ENCODE assay signal across 14 cellular contexts in the genomic region with DNA sequence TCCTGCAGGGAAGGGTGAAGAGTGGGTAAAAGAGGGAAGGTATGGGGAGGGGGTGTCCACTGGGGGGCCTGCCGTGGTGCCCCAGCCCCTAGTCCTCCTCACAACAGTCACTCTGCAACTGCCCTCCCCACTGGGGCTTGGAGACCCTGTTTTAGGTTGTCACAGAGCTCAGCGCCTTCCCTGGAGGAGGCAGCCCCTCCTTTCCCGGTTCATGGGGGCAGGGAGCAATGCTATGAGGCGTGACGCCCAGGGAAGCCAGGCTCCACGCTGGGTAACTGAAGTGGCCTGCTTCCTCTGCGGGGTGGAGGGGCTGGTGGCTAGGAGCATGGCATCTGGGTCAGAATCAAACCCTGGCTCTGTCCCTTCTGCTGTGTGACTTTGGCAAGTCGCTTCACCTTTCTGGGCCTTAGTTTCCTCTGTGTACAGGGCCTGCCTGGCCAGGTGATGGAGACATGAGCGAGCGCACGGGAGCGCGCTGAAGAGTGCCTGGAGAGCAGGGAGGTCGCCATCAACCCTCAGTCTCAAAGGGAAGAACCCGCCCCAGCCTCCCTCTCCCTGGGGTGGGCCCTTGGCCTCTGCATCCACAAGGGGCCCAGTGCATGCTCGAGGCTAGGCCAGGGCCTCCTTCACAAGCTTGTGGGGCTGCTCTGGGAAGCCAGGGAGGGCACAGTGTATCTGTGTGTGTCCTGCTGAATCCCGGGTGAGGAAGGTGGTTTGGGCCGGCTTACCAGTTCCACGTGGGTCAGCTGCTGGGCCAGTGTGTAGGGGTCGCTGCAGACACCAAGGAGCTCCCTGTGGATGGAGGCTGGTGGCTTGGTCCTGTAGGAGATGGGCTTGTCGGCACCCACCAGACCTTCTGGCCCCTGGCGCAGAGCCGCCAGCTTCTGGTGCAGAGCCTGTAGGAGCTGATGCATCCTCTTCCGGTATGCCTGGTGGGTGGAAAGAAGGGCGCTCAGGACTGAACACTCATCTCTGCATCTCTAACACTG. TPM values are rescaled to one million over a fixed set of nuclear protein-coding genes. Genes with fewer than 3 reads are reported as not detected.
DNase-seq lines count a peak whose midpoint lies in the region; ATAC-seq, FAIRE-seq and TF ChIP-seq lines count a peak whose summit lies in the region.
"Had no signal": no experiment of that assay in that cellular context is flagged by ENCODE, and none has a peak within 500 bp of the region (broad histone marks: within the 10 kb centered on the region; RNA-seq: fewer than 3 reads in every experiment).

No MANE protein-coding gene starts in this region.

- H4K8ac ChIP-seq in mesendoderm (ENCODE audit: low read depth, low read length) = no peak overlapping the region

- H3K4me1 ChIP-seq in kidney (ENCODE audit: control insufficient read depth in 1 of 2, insufficient read depth in 1 of 2, low read depth in 1 of 2, low read length in 2 of 2) (peaks cover 0 to 3% of the 10 kb centered on the region in 2 donors), spleen (peaks cover 0 to 7% (median 5%) of the 10 kb centered on the region in 6 donors), mesendoderm (ENCODE audit: control insufficient read depth, low read depth, low read length) (no peaks in the 10 kb centered on the region)

- H4K5ac ChIP-seq in mesendoderm (ENCODE audit: low read length) = no peak overlapping the region

- H3K23ac ChIP-seq in mesendoderm (ENCODE audit: low read length) = no peak overlapping the region

- intact Hi-C loops in kidney (cut with DNase I) (no loop called here), spleen (cut with DNase I; ENCODE audit: low total_unique reads) (loop anchor here (5.0 kb wide), 1 partner anchor 79 kb away; a partner anchor contains a TSS)

- no peaks in the 10 kb centered on the region for H3K79me1 ChIP-seq in mesendoderm (ENCODE audit: low read length)

- no peak overlapping the region for H3K27ac ChIP-seq in kidney (ENCODE audit: low read depth in 2 of 2, low read length in 2 of 2)
- H3K27ac ChIP-seq in spleen = no peak overlapping the region
- no peak overlapping the region for H3K27ac ChIP-seq in mesendoderm (ENCODE audit: low read depth, low read length)
- H3K27ac ChIP-seq: 22Rv1, esophagus squamous epithelium, GM23248, right lobe of liver had no signal

- no peak overlapping the region for H2AK5ac ChIP-seq in mesendoderm (ENCODE audit: low read length)

- TF ChIP-seq POLR2A in spleen (IDR thresholded peaks at IDR 0.05) = no peak

- no peak overlapping the region for H2BK120ac ChIP-seq in mesendoderm (ENCODE audit: low read depth, low read length)

- H3K4ac ChIP-seq in mesendoderm (ENCODE audit: low read depth, low read length) = no peak overlapping the region

- no peak overlapping the region for H3K56ac ChIP-seq in mesendoderm (ENCODE audit: low read length)

- H3K4me3 ChIP-seq in kidney (ENCODE audit: low read length in 2 of 2) (no peak overlapping the region), spleen (no peak overlapping the region), mesendoderm (ENCODE audit: low read length) (no peak overlapping the region)
- H3K4me3 ChIP-seq: esophagus squamous epithelium, GM23248, right lobe of liver had no signal

- H3K27me3 ChIP-seq in spleen (replicated peaks in 1 of 7) (peaks cover 0 to 30% (median 8%) of the 10 kb centered on the region in 7 donors), mesendoderm (ENCODE audit: insufficient read depth, low read length, poor library complexity) (no peaks in the 10 kb centered on the region)
- H3K27me3 ChIP-seq: right lobe of liver had no signal

- no peaks in the 10 kb centered on the region for H3K9me3 ChIP-seq in kidney (ENCODE audit: control insufficient read depth in 1 of 2, low read length in 2 of 2)
- no peaks in the 10 kb centered on the region for H3K9me3 ChIP-seq in spleen
- H3K9me3 ChIP-seq: esophagus squamous epithelium, right lobe of liver had no signal

- FAIRE-seq in kidney (lab: Jason Lieb, UNC) = no peak

- no peak for TF ChIP-seq CTCF in kidney (IDR thresholded peaks at IDR 0.05; ENCODE audit: borderline replicate concordance, extremely low read depth, insufficient read depth)
- TF ChIP-seq CTCF in spleen (IDR thresholded peaks at IDR 0.05 in 8 of 11, conservative IDR thresholded peaks at IDR 0.05 in 3 of 11) = no peak

- H3K9ac ChIP-seq in kidney (ENCODE audit: low read length in 2 of 2) (no peak overlapping the region), mesendoderm (ENCODE audit: low read length) (no peak overlapping the region)
- H3K9ac ChIP-seq: GM23248 had no signal

- DNase-seq in DMS79 (lab: John Stamatoyannopoulos, UW) (peak; percentile 21), DMS79 treated with DMSO at 0.1 percent for 48 hours (lab: John Stamatoyannopoulos, UW) (no peak), HuH-7.5 (ENCODE audit: low spot score) (peak; percentile 7), kidney (peak; percentile 65), spleen (peak; percentile 63), NCI-H1092 (lab: John Stamatoyannopoulos, UW) (no peak), mesendoderm (no peak)
- DNase-seq: EL, esophagus squamous epithelium, NCI-H1694 had no signal

- H3K79me2 ChIP-seq in mesendoderm (ENCODE audit: control insufficient read depth, insufficient read depth, low read length) = no peaks in the 10 kb centered on the region

- no peak overlapping the region for H2BK5ac ChIP-seq in mesendoderm (ENCODE audit: low read length)

- H3K18ac ChIP-seq in mesendoderm (ENCODE audit: low read length) = no peak overlapping the region

- H2BK15ac ChIP-seq in mesendoderm (replicated peaks; ENCODE audit: low read depth) = no peak overlapping the region

- H3K36me3 ChIP-seq in kidney (ENCODE audit: control insufficient read depth in 1 of 2, insufficient read depth in 2 of 2, low read length in 2 of 2) (no peaks in the 10 kb centered on the region), spleen (no peaks in the 10 kb centered on the region), mesendoderm (ENCODE audit: control insufficient read depth, insufficient read depth, low read length) (no peaks in the 10 kb centered on the region)
- H3K36me3 ChIP-seq: esophagus squamous epithelium, right lobe of liver had no signal

- 83 to 90% (median 86%) methylated on average over 18 to 25 of the region's 25 CpGs for WGBS in spleen, 5 donors
- no CpG with 5 or more reads among the region's 25 CpGs for WGBS in mesendoderm (ENCODE audit: extremely low coverage, insufficient coverage, low lambda C conversion rate)

- ATAC-seq in HG03135 (IDR thresholded peaks at IDR 0.05; ENCODE audit: unreplicated experiment) = no peak

- no peak overlapping the region for H3K4me2 ChIP-seq in mesendoderm (ENCODE audit: low read length)

RNA-seq across cellular contexts. Expression of a gene that starts 56.4 kb away (rescaled TPM):
- total RNA-seq in kidney (73.9 TPM), spleen (100 to 1,000 TPM in 1 of 7 donors, 10 to 100 TPM in 6; 64.5 to 119 (median 84.1) TPM)
- polyA plus RNA-seq in kidney (ENCODE audit: insufficient read depth, low read depth, low replicate concordance) (88.1 TPM), spleen (10 to 100 TPM; 44.1 to 57.0 (median 45.4) TPM)
- polyA plus RNA-seq in mesendoderm (2013, experiment 1 of 2) = 41.0 TPM
- 42.5 TPM for polyA plus RNA-seq in mesendoderm (2013, experiment 2 of 2)

Comparison
In these comparisons a context has a peak if more than half of its experiments do, and no peak if none do; other contexts are left out.
1. DNase-seq: peak in DMS79 (single experiment), HuH-7.5 (single experiment), kidney (single experiment) and spleen (single experiment); none in DMS79 treated with DMSO at 0.1 percent for 48 hours (single experiment), NCI-H1092 (single experiment) and mesendoderm (single experiment).